8 cellular contexts compared by ENCODE assay signal in the genomic region with DNA sequence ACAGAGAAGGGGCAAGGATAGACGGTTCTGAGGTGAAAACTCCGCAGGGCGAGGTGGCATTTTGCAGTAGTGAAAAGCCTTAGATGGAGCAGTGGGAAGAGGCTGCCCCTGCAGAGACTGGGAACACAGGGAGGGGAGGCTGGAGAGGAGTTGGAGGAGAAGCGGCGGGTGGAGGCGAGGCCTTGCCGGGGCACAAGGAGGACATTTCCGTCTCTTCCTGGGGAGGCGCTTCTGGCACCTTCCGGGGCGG. TPM values are rescaled to one million over a fixed set of nuclear protein-coding genes. Genes with fewer than 3 reads are reported as not detected.
DNase-seq lines count a peak whose midpoint lies in the region; ATAC-seq, FAIRE-seq and TF ChIP-seq lines count a peak whose summit lies in the region.

No MANE protein-coding gene starts in this region.

- POLR2A ChIA-PET in WTC11 (lab: Charles Lee), result no interaction called here

- peak overlapping the region; percentile 73 for H3K4me3 Mint-ChIP-seq in activated T-cell treated with anti-CD3 and anti-CD28 coated beads, Interleukin-2, amount 50 U/mL, for 24 hours
- H3K4me3 Mint-ChIP-seq in WTC11, result peak overlapping the region; percentile 62

- no peaks in the 10 kb centered on the region for H3K27me3 Mint-ChIP-seq in activated T-cell treated with anti-CD3 and anti-CD28 coated beads, Interleukin-2, amount 50 U/mL, for 24 hours
- peaks cover 4% of the 10 kb centered on the region; the same call in 1 of the 2 replicates for H3K27me3 Mint-ChIP-seq in WTC11 (ENCODE audit: low read depth)

- intact Hi-C loops in kidney (cut with DNase I), result no loop called here

- peak overlapping the region; percentile 54 to 75 for H3K9ac ChIP-seq in kidney (ENCODE audit: low read length in 2 of 2)

- H3K36me3 Mint-ChIP-seq in activated T-cell treated with anti-CD3 and anti-CD28 coated beads, Interleukin-2, amount 50 U/mL, for 24 hours (ENCODE audit: low read depth), result no peaks in the 10 kb centered on the region
- H3K36me3 Mint-ChIP-seq in WTC11, result no peaks in the 10 kb centered on the region

- H3K36me3 ChIP-seq in kidney (ENCODE audit: control insufficient read depth in 1 of 2, insufficient read depth in 2 of 2, low read length in 2 of 2) (no peaks in the 10 kb centered on the region), thymus (ENCODE audit: control insufficient read depth, insufficient read depth) (no peaks in the 10 kb centered on the region)

- DNase-seq in activated T-cell treated with anti-CD3 and anti-CD28 coated beads, Interleukin-2, amount 50 U/mL, for 24 hours, result no peak
- no peak for DNase-seq in activated T-cell treated with anti-CD3 and anti-CD28 coated beads, Interleukin-2, amount 50 U/mL, for 1 hour
- DNase-seq in WTC11 (ENCODE audit: low spot score) (no peak), kidney (no peak), NCI-H748 treated with DMSO at 0.1 percent for 48 hours (lab: John Stamatoyannopoulos, UW) (no peak), SHP77 treated with DMSO at 0.1 percent for 48 hours (lab: John Stamatoyannopoulos, UW) (no peak), NCI-H2081 (lab: John Stamatoyannopoulos, UW) (no peak)

- CTCF ChIA-PET in WTC11 (lab: Charles Lee), result interaction anchor here (1.0 to 2.3 kb wide), 4 partner anchors 22 to 189 kb away, joined by 3 to 14 read pairs (median 8); partner anchors contain the start of gene BMPR1A

- FAIRE-seq in kidney (lab: Jason Lieb, UNC), result no peak

- H3K27ac Mint-ChIP-seq in activated T-cell treated with anti-CD3 and anti-CD28 coated beads, Interleukin-2, amount 50 U/mL, for 24 hours, result peak overlapping the region; percentile 93
- H3K27ac Mint-ChIP-seq in WTC11, result peak overlapping the region; percentile 80

- peaks cover 17% of the 10 kb centered on the region for H3K4me1 Mint-ChIP-seq in activated T-cell treated with anti-CD3 and anti-CD28 coated beads, Interleukin-2, amount 50 U/mL, for 24 hours (ENCODE audit: low read depth)
- peaks cover 58% of the 10 kb centered on the region for H3K4me1 Mint-ChIP-seq in WTC11

- peak; percentile 65 for TF ChIP-seq CTCF in WTC11 (IDR thresholded peaks at IDR 0.05)
- TF ChIP-seq CTCF in kidney (IDR thresholded peaks at IDR 0.05; ENCODE audit: borderline replicate concordance, extremely low read depth, insufficient read depth), result no peak

- 28% methylated on average over 11 of the region's 11 CpGs for WGBS in thymus

- no peaks in the 10 kb centered on the region for H3K27me3 ChIP-seq in thymus (ENCODE audit: control insufficient read depth, insufficient read depth)

- H3K9me3 ChIP-seq in kidney (ENCODE audit: control insufficient read depth in 1 of 2, low read length in 2 of 2), result no peaks in the 10 kb centered on the region
- no peaks in the 10 kb centered on the region for H3K9me3 ChIP-seq in thymus (ENCODE audit: control insufficient read depth)

- no peaks in the 10 kb centered on the region for H3K9me3 Mint-ChIP-seq in activated T-cell treated with anti-CD3 and anti-CD28 coated beads, Interleukin-2, amount 50 U/mL, for 24 hours
- no peaks in the 10 kb centered on the region for H3K9me3 Mint-ChIP-seq in WTC11

- H3K27ac ChIP-seq in kidney (ENCODE audit: low read depth in 2 of 2, low read length in 2 of 2), result peak overlapping the region; percentile 84 to 85
- H3K27ac ChIP-seq in thymus (ENCODE audit: low read depth), result peak overlapping the region; percentile 88

- H3K4me3 ChIP-seq in kidney (ENCODE audit: low read length in 2 of 2) (peak overlapping the region; percentile 57 to 76), thymus (ENCODE audit: low read length) (peak overlapping the region; percentile 85)

- no peak for ATAC-seq in WTC11

- H3K4me1 ChIP-seq in kidney (ENCODE audit: control insufficient read depth in 1 of 2, insufficient read depth in 1 of 2, low read depth in 1 of 2, low read length in 2 of 2) (peaks cover 4 to 9% of the 10 kb centered on the region in 2 donors), thymus (ENCODE audit: control insufficient read depth, insufficient read depth, low read length) (no peaks in the 10 kb centered on the region)

TF ChIP-seq in WTC11, 78 proteins besides CTCF, POLR2A, EP300 and RAD21 (continues in another document):
- TF ChIP-seq MAX (CRISPR knock-in tag; IDR thresholded peaks at IDR 0.05), result peak; percentile 71; the same call in 1 of the 2 replicates
- 0 out of 2 replicates have a peak, but pooled peaks have one; percentile 74 for TF ChIP-seq TP53 (CRISPR knock-in tag; IDR thresholded peaks at IDR 0.05)
- TF ChIP-seq, protein P1, sequence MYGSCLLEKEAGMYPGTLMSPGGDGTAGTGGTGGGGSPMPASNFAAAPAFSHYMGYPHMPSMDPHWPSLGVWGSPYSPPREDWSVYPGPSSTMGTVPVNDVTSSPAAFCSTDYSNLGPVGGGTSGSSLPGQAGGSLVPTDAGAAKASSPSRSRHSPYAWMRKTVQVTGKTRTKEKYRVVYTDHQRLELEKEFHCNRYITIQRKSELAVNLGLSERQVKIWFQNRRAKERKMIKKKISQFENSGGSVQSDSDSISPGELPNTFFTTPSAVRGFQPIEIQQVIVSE (CRISPR knock-in tag; IDR thresholded peaks at IDR 0.05; ENCODE audit: borderline replicate concordance), result no peak
- no peak for TF ChIP-seq OVOL2 (CRISPR knock-in tag; IDR thresholded peaks at IDR 0.05; ENCODE audit: borderline replicate concordance)
- TF ChIP-seq TCF7 (CRISPR knock-in tag; IDR thresholded peaks at IDR 0.05; ENCODE audit: low read depth), result no peak
- TF ChIP-seq, protein P2, sequence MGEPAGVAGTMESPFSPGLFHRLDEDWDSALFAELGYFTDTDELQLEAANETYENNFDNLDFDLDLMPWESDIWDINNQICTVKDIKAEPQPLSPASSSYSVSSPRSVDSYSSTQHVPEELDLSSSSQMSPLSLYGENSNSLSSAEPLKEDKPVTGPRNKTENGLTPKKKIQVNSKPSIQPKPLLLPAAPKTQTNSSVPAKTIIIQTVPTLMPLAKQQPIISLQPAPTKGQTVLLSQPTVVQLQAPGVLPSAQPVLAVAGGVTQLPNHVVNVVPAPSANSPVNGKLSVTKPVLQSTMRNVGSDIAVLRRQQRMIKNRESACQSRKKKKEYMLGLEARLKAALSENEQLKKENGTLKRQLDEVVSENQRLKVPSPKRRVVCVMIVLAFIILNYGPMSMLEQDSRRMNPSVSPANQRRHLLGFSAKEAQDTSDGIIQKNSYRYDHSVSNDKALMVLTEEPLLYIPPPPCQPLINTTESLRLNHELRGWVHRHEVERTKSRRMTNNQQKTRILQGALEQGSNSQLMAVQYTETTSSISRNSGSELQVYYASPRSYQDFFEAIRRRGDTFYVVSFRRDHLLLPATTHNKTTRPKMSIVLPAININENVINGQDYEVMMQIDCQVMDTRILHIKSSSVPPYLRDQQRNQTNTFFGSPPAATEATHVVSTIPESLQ (CRISPR knock-in tag; IDR thresholded peaks at IDR 0.05), result no peak
- no peak for TF ChIP-seq SMAD3 (CRISPR knock-in tag; IDR thresholded peaks at IDR 0.05; ENCODE audit: borderline replicate concordance)
- no peak for TF ChIP-seq RORB (CRISPR knock-in tag; IDR thresholded peaks at IDR 0.05)
- TF ChIP-seq ZNF425 (CRISPR knock-in tag; conservative IDR thresholded peaks at IDR 0.05), result no peak
- no peak for TF ChIP-seq ATF3 (CRISPR knock-in tag; conservative IDR thresholded peaks at IDR 0.05)
- no peak for TF ChIP-seq ZMAT4 (CRISPR knock-in tag; IDR thresholded peaks at IDR 0.05)
- no peak for TF ChIP-seq MXD4 (CRISPR knock-in tag; IDR thresholded peaks at IDR 0.05; ENCODE audit: borderline replicate concordance)
- TF ChIP-seq GABPB1 (CRISPR knock-in tag; IDR thresholded peaks at IDR 0.05), result 0 out of 2 replicates have a peak, but pooled peaks have one; percentile 11
- TF ChIP-seq FOXJ3 (CRISPR knock-in tag; IDR thresholded peaks at IDR 0.05; ENCODE audit: borderline replicate concordance), result no peak
- 0 out of 2 replicates have a peak, but pooled peaks have one; percentile 46 for TF ChIP-seq ZNF232 (CRISPR knock-in tag; IDR thresholded peaks at IDR 0.05)
- TF ChIP-seq TEAD4 (CRISPR knock-in tag; IDR thresholded peaks at IDR 0.05), result no peak
- no peak for TF ChIP-seq JUN (CRISPR knock-in tag; IDR thresholded peaks at IDR 0.05)

RNA-seq across cellular contexts. Expression of gene LDB3, which starts 42.6 kb away (rescaled TPM):
- total RNA-seq in WTC11 (2021) (0.42 to 0.96 TPM (median 0.46 TPM) in 3 replicates), kidney (7.7 TPM)
- polyA plus RNA-seq in kidney (ENCODE audit: insufficient read depth, low read depth, low replicate concordance) (3.3 TPM), thymus (2.9 TPM)

RNA-seq across cellular contexts. Expression of gene BMPR1A, which starts 45.5 kb away (rescaled TPM):
- 99.7 to 107 TPM (median 104 TPM) in 3 replicates for total RNA-seq in WTC11 (2021)
- total RNA-seq in kidney, result 37.4 TPM
- 7.9 TPM for polyA plus RNA-seq in kidney (ENCODE audit: insufficient read depth, low read depth, low replicate concordance)
- 5.5 TPM for polyA plus RNA-seq in thymus

RNA-seq across cellular contexts. Expression of gene OPN4, which starts 56.6 kb away (rescaled TPM):
- total RNA-seq in WTC11 (2021), result not detected in 3 replicates
- not detected for total RNA-seq in kidney
- polyA plus RNA-seq in kidney (ENCODE audit: insufficient read depth, low read depth, low replicate concordance), result not detected
- 0.09 TPM for polyA plus RNA-seq in thymus
